ENCODE assay signal across 1 cellular context in genomic region chr17:18260332-18261145, GRCh38.
TF ChIP-seq lines count a peak whose summit lies in the region.

MIEF2 (plus strand) TSS chr17:18260662; CDS start chr17:18262721, 2,059 bp downstream.

TF ChIP-seq in H1, 55 proteins besides CTCF, POLR2A, EP300 and RAD21:
- TF ChIP-seq TAF7 (optimal IDR thresholded peaks at IDR 0.05; ENCODE audit: borderline replicate concordance, low read depth, low read length), result peak; percentile 69
- no peak for TF ChIP-seq MAFK (IDR thresholded peaks at IDR 0.05; ENCODE audit: low read depth, low read length)
- peak; percentile 48 for TF ChIP-seq MAX (IDR thresholded peaks at IDR 0.05)
- TF ChIP-seq, protein P1, sequence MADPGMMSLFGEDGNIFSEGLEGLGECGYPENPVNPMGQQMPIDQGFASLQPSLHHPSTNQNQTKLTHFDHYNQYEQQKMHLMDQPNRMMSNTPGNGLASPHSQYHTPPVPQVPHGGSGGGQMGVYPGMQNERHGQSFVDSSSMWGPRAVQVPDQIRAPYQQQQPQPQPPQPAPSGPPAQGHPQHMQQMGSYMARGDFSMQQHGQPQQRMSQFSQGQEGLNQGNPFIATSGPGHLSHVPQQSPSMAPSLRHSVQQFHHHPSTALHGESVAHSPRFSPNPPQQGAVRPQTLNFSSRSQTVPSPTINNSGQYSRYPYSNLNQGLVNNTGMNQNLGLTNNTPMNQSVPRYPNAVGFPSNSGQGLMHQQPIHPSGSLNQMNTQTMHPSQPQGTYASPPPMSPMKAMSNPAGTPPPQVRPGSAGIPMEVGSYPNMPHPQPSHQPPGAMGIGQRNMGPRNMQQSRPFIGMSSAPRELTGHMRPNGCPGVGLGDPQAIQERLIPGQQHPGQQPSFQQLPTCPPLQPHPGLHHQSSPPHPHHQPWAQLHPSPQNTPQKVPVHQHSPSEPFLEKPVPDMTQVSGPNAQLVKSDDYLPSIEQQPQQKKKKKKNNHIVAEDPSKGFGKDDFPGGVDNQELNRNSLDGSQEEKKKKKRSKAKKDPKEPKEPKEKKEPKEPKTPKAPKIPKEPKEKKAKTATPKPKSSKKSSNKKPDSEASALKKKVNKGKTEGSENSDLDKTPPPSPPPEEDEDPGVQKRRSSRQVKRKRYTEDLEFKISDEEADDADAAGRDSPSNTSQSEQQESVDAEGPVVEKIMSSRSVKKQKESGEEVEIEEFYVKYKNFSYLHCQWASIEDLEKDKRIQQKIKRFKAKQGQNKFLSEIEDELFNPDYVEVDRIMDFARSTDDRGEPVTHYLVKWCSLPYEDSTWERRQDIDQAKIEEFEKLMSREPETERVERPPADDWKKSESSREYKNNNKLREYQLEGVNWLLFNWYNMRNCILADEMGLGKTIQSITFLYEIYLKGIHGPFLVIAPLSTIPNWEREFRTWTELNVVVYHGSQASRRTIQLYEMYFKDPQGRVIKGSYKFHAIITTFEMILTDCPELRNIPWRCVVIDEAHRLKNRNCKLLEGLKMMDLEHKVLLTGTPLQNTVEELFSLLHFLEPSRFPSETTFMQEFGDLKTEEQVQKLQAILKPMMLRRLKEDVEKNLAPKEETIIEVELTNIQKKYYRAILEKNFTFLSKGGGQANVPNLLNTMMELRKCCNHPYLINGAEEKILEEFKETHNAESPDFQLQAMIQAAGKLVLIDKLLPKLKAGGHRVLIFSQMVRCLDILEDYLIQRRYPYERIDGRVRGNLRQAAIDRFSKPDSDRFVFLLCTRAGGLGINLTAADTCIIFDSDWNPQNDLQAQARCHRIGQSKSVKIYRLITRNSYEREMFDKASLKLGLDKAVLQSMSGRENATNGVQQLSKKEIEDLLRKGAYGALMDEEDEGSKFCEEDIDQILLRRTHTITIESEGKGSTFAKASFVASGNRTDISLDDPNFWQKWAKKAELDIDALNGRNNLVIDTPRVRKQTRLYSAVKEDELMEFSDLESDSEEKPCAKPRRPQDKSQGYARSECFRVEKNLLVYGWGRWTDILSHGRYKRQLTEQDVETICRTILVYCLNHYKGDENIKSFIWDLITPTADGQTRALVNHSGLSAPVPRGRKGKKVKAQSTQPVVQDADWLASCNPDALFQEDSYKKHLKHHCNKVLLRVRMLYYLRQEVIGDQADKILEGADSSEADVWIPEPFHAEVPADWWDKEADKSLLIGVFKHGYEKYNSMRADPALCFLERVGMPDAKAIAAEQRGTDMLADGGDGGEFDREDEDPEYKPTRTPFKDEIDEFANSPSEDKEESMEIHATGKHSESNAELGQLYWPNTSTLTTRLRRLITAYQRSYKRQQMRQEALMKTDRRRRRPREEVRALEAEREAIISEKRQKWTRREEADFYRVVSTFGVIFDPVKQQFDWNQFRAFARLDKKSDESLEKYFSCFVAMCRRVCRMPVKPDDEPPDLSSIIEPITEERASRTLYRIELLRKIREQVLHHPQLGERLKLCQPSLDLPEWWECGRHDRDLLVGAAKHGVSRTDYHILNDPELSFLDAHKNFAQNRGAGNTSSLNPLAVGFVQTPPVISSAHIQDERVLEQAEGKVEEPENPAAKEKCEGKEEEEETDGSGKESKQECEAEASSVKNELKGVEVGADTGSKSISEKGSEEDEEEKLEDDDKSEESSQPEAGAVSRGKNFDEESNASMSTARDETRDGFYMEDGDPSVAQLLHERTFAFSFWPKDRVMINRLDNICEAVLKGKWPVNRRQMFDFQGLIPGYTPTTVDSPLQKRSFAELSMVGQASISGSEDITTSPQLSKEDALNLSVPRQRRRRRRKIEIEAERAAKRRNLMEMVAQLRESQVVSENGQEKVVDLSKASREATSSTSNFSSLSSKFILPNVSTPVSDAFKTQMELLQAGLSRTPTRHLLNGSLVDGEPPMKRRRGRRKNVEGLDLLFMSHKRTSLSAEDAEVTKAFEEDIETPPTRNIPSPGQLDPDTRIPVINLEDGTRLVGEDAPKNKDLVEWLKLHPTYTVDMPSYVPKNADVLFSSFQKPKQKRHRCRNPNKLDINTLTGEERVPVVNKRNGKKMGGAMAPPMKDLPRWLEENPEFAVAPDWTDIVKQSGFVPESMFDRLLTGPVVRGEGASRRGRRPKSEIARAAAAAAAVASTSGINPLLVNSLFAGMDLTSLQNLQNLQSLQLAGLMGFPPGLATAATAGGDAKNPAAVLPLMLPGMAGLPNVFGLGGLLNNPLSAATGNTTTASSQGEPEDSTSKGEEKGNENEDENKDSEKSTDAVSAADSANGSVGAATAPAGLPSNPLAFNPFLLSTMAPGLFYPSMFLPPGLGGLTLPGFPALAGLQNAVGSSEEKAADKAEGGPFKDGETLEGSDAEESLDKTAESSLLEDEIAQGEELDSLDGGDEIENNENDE (IDR thresholded peaks at IDR 0.05; ENCODE audit: insufficient replicate concordance, low read length), result no peak
- no peak for TF ChIP-seq BCL11A (IDR thresholded peaks at IDR 0.05; ENCODE audit: low read depth in 2 of 2, low read length in 2 of 2)
- TF ChIP-seq NRF1 (IDR thresholded peaks at IDR 0.05; ENCODE audit: low read depth, low read length), result no peak
- no peak for TF ChIP-seq ZNF274 (IDR thresholded peaks at IDR 0.05; ENCODE audit: borderline replicate concordance, extremely low read depth, low read length)
- peak; percentile 70 for TF ChIP-seq SP2 (IDR thresholded peaks at IDR 0.05; ENCODE audit: low read length)
- no peak for TF ChIP-seq GABPA (IDR thresholded peaks at IDR 0.05; ENCODE audit: borderline replicate concordance, insufficient read depth, low read length)
- TF ChIP-seq JUN (IDR thresholded peaks at IDR 0.05; ENCODE audit: low read depth, low read length), result no peak
- TF ChIP-seq ASH2L (IDR thresholded peaks at IDR 0.05; ENCODE audit: low read length), result peak; percentile 36
- TF ChIP-seq SUZ12 (IDR thresholded peaks at IDR 0.05; ENCODE audit: low read length), result no peak
- TF ChIP-seq TAF1 (IDR thresholded peaks at IDR 0.05; ENCODE audit: low read depth, low read length), result peak; percentile 78
- TF ChIP-seq PHF8 (conservative IDR thresholded peaks at IDR 0.05; ENCODE audit: low read depth, low read length), result peak; percentile 82
- TF ChIP-seq SRF (IDR thresholded peaks at IDR 0.05; ENCODE audit: low read depth, low read length), result no peak
- no peak for TF ChIP-seq SAP30 (IDR thresholded peaks at IDR 0.05; ENCODE audit: insufficient read depth, insufficient replicate concordance, low read length)
- TF ChIP-seq BRCA1 (IDR thresholded peaks at IDR 0.05; ENCODE audit: low read depth, low read length), result no peak
- 0 out of 4 replicates have a peak, but pooled peaks of 1 of the 2 experiments have one; percentile 3 for TF ChIP-seq HDAC2 (IDR thresholded peaks at IDR 0.05; ENCODE audit: borderline replicate concordance in 1 of 2, low read depth in 2 of 2, low read length in 2 of 2)
- TF ChIP-seq CHD2 (IDR thresholded peaks at IDR 0.05; ENCODE audit: low read length), result peak; percentile 79
- no peak for TF ChIP-seq SP4 (IDR thresholded peaks at IDR 0.05; ENCODE audit: low read length)
- peak; percentile 97 for TF ChIP-seq KDM4A (IDR thresholded peaks at IDR 0.05; ENCODE audit: low read depth, low read length, severe bottlenecking)
- no peak for TF ChIP-seq CBX5 (IDR thresholded peaks at IDR 0.05; ENCODE audit: low read depth, low read length)
- no peak for TF ChIP-seq CTBP2 (IDR thresholded peaks at IDR 0.05; ENCODE audit: borderline replicate concordance, insufficient read depth, insufficient read length, low read length)
- TF ChIP-seq GTF2F1 (IDR thresholded peaks at IDR 0.05; ENCODE audit: borderline replicate concordance, low read depth, low read length), result no peak
- no peak for TF ChIP-seq HDAC6 (IDR thresholded peaks at IDR 0.05; ENCODE audit: low read depth, low read length)
- no peak for TF ChIP-seq EZH2 (IDR thresholded peaks at IDR 0.05; ENCODE audit: low read depth, low read length, severe bottlenecking)
- TF ChIP-seq NANOG (IDR thresholded peaks at IDR 0.05; ENCODE audit: insufficient read depth, low read depth, low read length, poor library complexity, severe bottlenecking), result no peak
- TF ChIP-seq TCF12 (IDR thresholded peaks at IDR 0.05; ENCODE audit: low read depth, low read length), result 0 out of 2 replicates have a peak, but pooled peaks have one; percentile 16
- TF ChIP-seq SP1 (IDR thresholded peaks at IDR 0.05; ENCODE audit: low read depth, low read length), result peak; percentile 94
- TF ChIP-seq EGR1 (IDR thresholded peaks at IDR 0.05; ENCODE audit: borderline replicate concordance, low read depth, low read length), result no peak
- TF ChIP-seq TBP (IDR thresholded peaks at IDR 0.05; ENCODE audit: low read depth, low read length), result peak; percentile 79
- peak; percentile 76 to 77; a peak in 2 of 4 replicates for TF ChIP-seq SIN3A (conservative IDR thresholded peaks at IDR 0.05 in 1 of 2, IDR thresholded peaks at IDR 0.05 in 1 of 2; ENCODE audit: low read depth in 1 of 2, low read length in 2 of 2)
- no peak for TF ChIP-seq BACH1 (IDR thresholded peaks at IDR 0.05; ENCODE audit: low read length)
- peak; percentile 94 for TF ChIP-seq TEAD4 (IDR thresholded peaks at IDR 0.05; ENCODE audit: low read depth, low read length)
- TF ChIP-seq, protein P2, sequence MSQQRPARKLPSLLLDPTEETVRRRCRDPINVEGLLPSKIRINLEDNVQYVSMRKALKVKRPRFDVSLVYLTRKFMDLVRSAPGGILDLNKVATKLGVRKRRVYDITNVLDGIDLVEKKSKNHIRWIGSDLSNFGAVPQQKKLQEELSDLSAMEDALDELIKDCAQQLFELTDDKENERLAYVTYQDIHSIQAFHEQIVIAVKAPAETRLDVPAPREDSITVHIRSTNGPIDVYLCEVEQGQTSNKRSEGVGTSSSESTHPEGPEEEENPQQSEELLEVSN (IDR thresholded peaks at IDR 0.05), result peak; percentile 33; the same call in 1 of the 2 replicates
- no peak for TF ChIP-seq USF2 (IDR thresholded peaks at IDR 0.05; ENCODE audit: low read length)
- no peak for TF ChIP-seq SIRT6 (IDR thresholded peaks at IDR 0.05; ENCODE audit: low read length)
- TF ChIP-seq CBX8 (IDR thresholded peaks at IDR 0.05; ENCODE audit: borderline replicate concordance, low read depth, low read length), result no peak
- no peak for TF ChIP-seq FOSL1 (IDR thresholded peaks at IDR 0.05; ENCODE audit: insufficient read depth, low read depth, low read length)
- TF ChIP-seq POU5F1 (IDR thresholded peaks at IDR 0.05; ENCODE audit: low read depth, low read length), result no peak
- TF ChIP-seq RFX5 (IDR thresholded peaks at IDR 0.05; ENCODE audit: borderline replicate concordance, low read depth, low read length), result no peak
- TF ChIP-seq CHD1 (IDR thresholded peaks at IDR 0.05; ENCODE audit: low read depth, low read length), result no peak
- TF ChIP-seq RXRA (IDR thresholded peaks at IDR 0.05; ENCODE audit: insufficient read depth, low read depth, low read length), result no peak
- no peak for TF ChIP-seq RNF2 (IDR thresholded peaks at IDR 0.05; ENCODE audit: borderline replicate concordance, low read depth, low read length, missing control alignments, poor library complexity, severe bottlenecking)
- TF ChIP-seq ATF2 (IDR thresholded peaks at IDR 0.05; ENCODE audit: low read length), result 0 out of 2 replicates have a peak, but pooled peaks have one; percentile 4
- TF ChIP-seq CREB1 (IDR thresholded peaks at IDR 0.05), result peak; percentile 82
- TF ChIP-seq RBBP5 (IDR thresholded peaks at IDR 0.05; ENCODE audit: borderline replicate concordance, low read depth, low read length), result no peak
- TF ChIP-seq YY1 (IDR thresholded peaks at IDR 0.05; ENCODE audit: low read depth, low read length), result no peak
- TF ChIP-seq CEBPB (IDR thresholded peaks at IDR 0.05; ENCODE audit: low read depth, low read length), result no peak
- TF ChIP-seq JUND (IDR thresholded peaks at IDR 0.05; ENCODE audit: low read length), result 0 out of 2 replicates have a peak, but pooled peaks have one; percentile 6
- TF ChIP-seq KDM1A (IDR thresholded peaks at IDR 0.05; ENCODE audit: borderline replicate concordance, low read length), result no peak
- TF ChIP-seq SIX5 (IDR thresholded peaks at IDR 0.05; ENCODE audit: low read depth, low read length), result no peak
- TF ChIP-seq POLR2AphosphoS5 (IDR thresholded peaks at IDR 0.05; ENCODE audit: low read depth, low read length), result peak; percentile 76; the same call in 1 of the 2 replicates
- TF ChIP-seq, protein P3, sequence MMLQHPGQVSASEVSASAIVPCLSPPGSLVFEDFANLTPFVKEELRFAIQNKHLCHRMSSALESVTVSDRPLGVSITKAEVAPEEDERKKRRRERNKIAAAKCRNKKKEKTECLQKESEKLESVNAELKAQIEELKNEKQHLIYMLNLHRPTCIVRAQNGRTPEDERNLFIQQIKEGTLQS (IDR thresholded peaks at IDR 0.05; ENCODE audit: insufficient read depth, low read depth, low read length), result no peak
- no peak for TF ChIP-seq KDM5A (IDR thresholded peaks at IDR 0.05; ENCODE audit: low read length)
